Comparison of ENCODE assay signal across 19 cellular contexts in genomic region chr3:179565496-179565895, GRCh38. TPM values are rescaled to one million over a fixed set of nuclear protein-coding genes. Genes with fewer than 3 reads are reported as not detected.
DNase-seq lines count a peak whose midpoint lies in the region; ATAC-seq, FAIRE-seq and TF ChIP-seq lines count a peak whose summit lies in the region.
"Had no signal": no experiment of that assay in that cellular context is flagged by ENCODE, and none has a peak within 500 bp of the region (broad histone marks: within the 10 kb centered on the region; RNA-seq: fewer than 3 reads in every experiment).

No MANE protein-coding gene starts in this region.

- TF ChIP-seq CTCF in CD4-positive, alpha-beta T cell (IDR thresholded peaks at IDR 0.05): no peak
- no peak for TF ChIP-seq CTCF in GM10266 (IDR thresholded peaks at IDR 0.05; ENCODE audit: control insufficient read depth, insufficient read depth, low read depth, missing control alignments)
- no peak for TF ChIP-seq CTCF in activated CD8-positive, alpha-beta T cell treated with anti-CD3 and anti-CD28 coated beads for 36 hours (IDR thresholded peaks at IDR 0.05)

- CTCF ChIA-PET in CD4-positive, alpha-beta T cell (lab: Charles Lee): no interaction called here
- CTCF ChIA-PET in activated CD8-positive, alpha-beta T cell treated with anti-CD3 and anti-CD28 coated beads for 36 hours (lab: Charles Lee): no interaction called here
- CTCF ChIA-PET in CD4-positive, alpha-beta memory T cell (lab: Charles Lee; ENCODE audit: partially characterized antibody): interaction anchor here (1.1 kb wide), 1 partner anchor 239 kb away, joined by 3 read pairs; no protein-coding TSS in a partner anchor

- in situ Hi-C loops in KBM-7 (cut with MboI; ENCODE audit: low pct_unique_long_range_greater_than_20kb, low sequenced_read_pairs): loop anchor here (25.0 kb wide), 1 partner anchor 228 kb away; the partner anchor contains the start of gene MFN1

- H3K27ac Mint-ChIP-seq in CD4-positive, alpha-beta T cell: peak overlapping the region; percentile 1
- peak overlapping the region; percentile 66 for H3K27ac Mint-ChIP-seq in activated CD8-positive, alpha-beta T cell treated with anti-CD3 and anti-CD28 coated beads for 36 hours
- H3K27ac Mint-ChIP-seq in CD4-positive, alpha-beta memory T cell: peak overlapping the region in 3 of 7 donors; percentile 12 to 89 (median 38)

- no peak for ATAC-seq in CD4-positive, alpha-beta T cell (ENCODE audit: poor library complexity)
- ATAC-seq in HG03378 (IDR thresholded peaks at IDR 0.05; ENCODE audit: unreplicated experiment) (peak; percentile 24), GM21619 (IDR thresholded peaks at IDR 0.05; ENCODE audit: unreplicated experiment) (no peak)
- ATAC-seq in activated CD8-positive, alpha-beta T cell treated with anti-CD3 and anti-CD28 coated beads for 36 hours: peak; percentile 22
- ATAC-seq: HCT116, heart right ventricle had no signal

- H3K9me3 ChIP-seq in CD4-positive, alpha-beta T cell (ENCODE audit: control insufficient read depth, low read length): no peaks in the 10 kb centered on the region
- H3K9me3 ChIP-seq in CD4-positive, alpha-beta memory T cell (ENCODE audit: control insufficient read depth in 1 of 2, low read length in 2 of 2): no peaks in the 10 kb centered on the region
- H3K9me3 ChIP-seq: heart right ventricle, right atrium auricular region, thyroid gland had no signal

- peaks cover 5% of the 10 kb centered on the region for H3K36me3 ChIP-seq in CD4-positive, alpha-beta memory T cell (ENCODE audit: insufficient read depth, low read length)
- H3K36me3 ChIP-seq: thyroid gland had no signal

- no peak for DNase-seq in CD4-positive, alpha-beta T cell
- peak; percentile 45 for DNase-seq in GM10266 (ENCODE audit: extremely low spot score)
- peak; percentile 17 for DNase-seq in activated CD8-positive, alpha-beta T cell treated with anti-CD3 and anti-CD28 coated beads for 36 hours
- no peak for DNase-seq in CD4-positive, alpha-beta memory T cell
- DNase-seq in KBM-7: no peak
- DNase-seq in frontal cortex (ENCODE audit: low spot score in 2 of 2): no peak
- DNase-seq: activated effector memory CD4-positive, alpha-beta T cell treated with Interleukin-2 at 50 U/mL for 16 hours; brain microvascular endothelial cell; heart right ventricle; islet precursor cell; mesendoderm; NCI-H1092; NCI-H82; stimulated activated CD4-positive, alpha-beta T cell treated with anti-CD3 and anti-CD28 coated beads, Interleukin-1b, Interleukin-23, amount 100 ng/mL, for 48 hours; thyroid gland had no signal

- no peak for FAIRE-seq in frontal cortex (lab: Jason Lieb, UNC)

- no peak overlapping the region for H3K4me3 ChIP-seq in CD4-positive, alpha-beta memory T cell (ENCODE audit: low read length in 2 of 2)
- H3K4me3 ChIP-seq: heart right ventricle, right atrium auricular region, thyroid gland had no signal

- no peak overlapping the region for H3K27ac ChIP-seq in CD4-positive, alpha-beta T cell (ENCODE audit: low read depth, low read length)
- H3K27ac ChIP-seq in CD4-positive, alpha-beta memory T cell (ENCODE audit: low read depth, low read length): no peak overlapping the region
- H3K27ac ChIP-seq: brain microvascular endothelial cell, heart right ventricle, right atrium auricular region, thyroid gland had no signal

- no peaks in the 10 kb centered on the region for H3K27me3 ChIP-seq in CD4-positive, alpha-beta T cell (ENCODE audit: control insufficient read depth, insufficient read depth, low read length)
- H3K27me3 ChIP-seq in CD4-positive, alpha-beta memory T cell (ENCODE audit: insufficient read depth, low read length): no peaks in the 10 kb centered on the region
- H3K27me3 ChIP-seq: brain microvascular endothelial cell, heart right ventricle, right atrium auricular region, thyroid gland had no signal

- POLR2A ChIA-PET in CD4-positive, alpha-beta T cell (lab: Charles Lee): interaction anchor here (0.7 to 1.3 kb wide), 2 partner anchors 39 to 88 kb away, joined by 3 to 4 read pairs; partner anchors contain the start of genes MRPL47 and NDUFB5
- POLR2A ChIA-PET in activated CD8-positive, alpha-beta T cell treated with anti-CD3 and anti-CD28 coated beads for 36 hours (lab: Charles Lee): interaction anchor here (1.0 to 3.1 kb wide), 4 partner anchors 12 to 242 kb away, joined by 3 to 9 read pairs (median 4); partner anchors contain the start of genes MRPL47, NDUFB5 and ZNF639
- POLR2A ChIA-PET in CD4-positive, alpha-beta memory T cell (lab: Charles Lee; ENCODE audit: partially characterized antibody): interaction anchor here (1.7 kb wide), 1 partner anchor 39 kb away, joined by 5 read pairs; the partner anchor contains the start of genes MRPL47 and NDUFB5

- H3K36me3 Mint-ChIP-seq in CD4-positive, alpha-beta T cell (ENCODE audit: low read depth): peaks cover 25% of the 10 kb centered on the region
- H3K36me3 Mint-ChIP-seq in activated CD8-positive, alpha-beta T cell treated with anti-CD3 and anti-CD28 coated beads for 36 hours (ENCODE audit: low read depth): peaks cover 11% of the 10 kb centered on the region
- peaks cover 3 to 18% of the 10 kb centered on the region in 2 donors for H3K36me3 Mint-ChIP-seq in CD4-positive, alpha-beta memory T cell

- peaks cover 35% of the 10 kb centered on the region for H3K4me1 Mint-ChIP-seq in CD4-positive, alpha-beta T cell (ENCODE audit: low read depth)
- H3K4me1 Mint-ChIP-seq in activated CD8-positive, alpha-beta T cell treated with anti-CD3 and anti-CD28 coated beads for 36 hours (ENCODE audit: low read depth): peaks cover 32% of the 10 kb centered on the region
- H3K4me1 Mint-ChIP-seq in CD4-positive, alpha-beta memory T cell: peaks cover 26 to 41% (median 33%) of the 10 kb centered on the region in 4 donors

- intact Hi-C loops in CD4-positive, alpha-beta T cell (cut with DNase I, micrococcal nuclease): loop anchor here in 1 of 2 experiments (2.0 kb wide), 1 partner anchor 85 kb away; no protein-coding TSS in a partner anchor
- intact Hi-C loops in activated CD8-positive, alpha-beta T cell treated with anti-CD3 and anti-CD28 coated beads for 36 hours (cut with micrococcal nuclease): loop anchor here (10.0 kb wide), 1 partner anchor 551 kb away; no protein-coding TSS in a partner anchor
- intact Hi-C loops in CD4-positive, alpha-beta memory T cell (cut with micrococcal nuclease): no loop called here

- H3K9me3 Mint-ChIP-seq in CD4-positive, alpha-beta T cell: no peaks in the 10 kb centered on the region
- H3K9me3 Mint-ChIP-seq in activated CD8-positive, alpha-beta T cell treated with anti-CD3 and anti-CD28 coated beads for 36 hours: no peaks in the 10 kb centered on the region
- H3K9me3 Mint-ChIP-seq in CD4-positive, alpha-beta memory T cell: no peaks in the 10 kb centered on the region

- peaks cover 29% of the 10 kb centered on the region for H3K4me1 ChIP-seq in CD4-positive, alpha-beta memory T cell (ENCODE audit: insufficient read depth, low read length)

- no peaks in the 10 kb centered on the region for H3K27me3 Mint-ChIP-seq in CD4-positive, alpha-beta T cell
- H3K27me3 Mint-ChIP-seq in activated CD8-positive, alpha-beta T cell treated with anti-CD3 and anti-CD28 coated beads for 36 hours: no peaks in the 10 kb centered on the region
- H3K27me3 Mint-ChIP-seq in CD4-positive, alpha-beta memory T cell: peaks cover 0 to 2% of the 10 kb centered on the region in 2 donors

- H3K4me3 Mint-ChIP-seq in CD4-positive, alpha-beta T cell: peak overlapping the region; percentile 50
- peak overlapping the region; percentile 20 for H3K4me3 Mint-ChIP-seq in activated CD8-positive, alpha-beta T cell treated with anti-CD3 and anti-CD28 coated beads for 36 hours
- peak overlapping the region in 2 of 8 donors; percentile 51 to 53 for H3K4me3 Mint-ChIP-seq in CD4-positive, alpha-beta memory T cell

RNA-seq across cellular contexts. Expression of gene ACTL6A, which starts 2.8 kb away (rescaled TPM):
- 10 to 100 TPM; 19.0 to 19.3 TPM for total RNA-seq in CD4-positive, alpha-beta T cell
- total RNA-seq in activated CD8-positive, alpha-beta T cell treated with anti-CD3 and anti-CD28 coated beads for 36 hours: 10 to 100 TPM; 87.1 to 88.4 TPM
- total RNA-seq in CD4-positive, alpha-beta memory T cell: 10 to 100 TPM; 56.9 to 62.4 TPM
- 10 to 100 TPM; 52.9 to 63.0 TPM for polyA plus RNA-seq in CD4-positive, alpha-beta memory T cell
- total RNA-seq in frontal cortex: 22.4 TPM

RNA-seq across cellular contexts. Expression of gene MRPL47, which starts 38.9 kb away (rescaled TPM):
- 10 to 100 TPM; 24.8 to 28.6 TPM for total RNA-seq in CD4-positive, alpha-beta T cell
- total RNA-seq in activated CD8-positive, alpha-beta T cell treated with anti-CD3 and anti-CD28 coated beads for 36 hours: 10 to 100 TPM; 57.7 to 62.4 TPM
- total RNA-seq in CD4-positive, alpha-beta memory T cell: 10 to 100 TPM; 16.9 to 17.3 TPM
- polyA plus RNA-seq in CD4-positive, alpha-beta memory T cell: 10 to 100 TPM; 47.9 to 61.8 TPM
- total RNA-seq in frontal cortex: 31.4 TPM

RNA-seq across cellular contexts. Expression of gene NDUFB5, which starts 39.1 kb away (rescaled TPM):
- 10 to 100 TPM; 20.3 to 24.2 TPM for total RNA-seq in CD4-positive, alpha-beta T cell
- 100 to 1,000 TPM; 110 to 113 TPM for total RNA-seq in activated CD8-positive, alpha-beta T cell treated with anti-CD3 and anti-CD28 coated beads for 36 hours
- total RNA-seq in CD4-positive, alpha-beta memory T cell: 10 to 100 TPM; 55.7 to 63.6 TPM
- 100 to 1,000 TPM in 1 of 2 donors, 10 to 100 TPM in 1; 82.3 to 121 TPM for polyA plus RNA-seq in CD4-positive, alpha-beta memory T cell
- total RNA-seq in frontal cortex: 172 TPM

Comparison
In these comparisons a context has a peak if more than half of its experiments do, and no peak if none do; other contexts are left out.
1. ATAC-seq: peak in HG03378 (single experiment) and activated CD8-positive, alpha-beta T cell treated with anti-CD3 and anti-CD28 coated beads for 36 hours (single experiment); none in CD4-positive, alpha-beta T cell (single experiment) and GM21619 (single experiment).
2. DNase-seq: peak in GM10266 (single experiment) and activated CD8-positive, alpha-beta T cell treated with anti-CD3 and anti-CD28 coated beads for 36 hours (single experiment); none in CD4-positive, alpha-beta T cell (0 of 10), CD4-positive, alpha-beta memory T cell (0 of 5), KBM-7 (single experiment) and frontal cortex (0 of 2).